8 cellular contexts compared by ENCODE assay signal in genomic region chr1:175355414-175355813, GRCh38.
"Had no signal": no experiment of that assay in that cellular context is flagged by ENCODE, and none has a peak within 500 bp of the region (broad histone marks: within the 10 kb centered on the region; RNA-seq: fewer than 3 reads in every experiment).

No MANE protein-coding gene starts in this region.

- H2AFZ ChIP-seq: GM23248, GM23338 had no signal

- H3K36me3 ChIP-seq: HAP-1 had no signal

- H3K27ac ChIP-seq: GM23248 had no signal

- H3K4me2 ChIP-seq: GM23338 had no signal

- DNase-seq: GM23248, GOT3, H7, H9, HCEC 1CT, HFFc6 had no signal

- H3K4me1 ChIP-seq: HAP-1 had no signal

- H3K9me3 ChIP-seq: HAP-1 had no signal

- H3K4me3 ChIP-seq: GM23248, GM23338, HAP-1 had no signal

- H3K9ac ChIP-seq: GM23248 had no signal
